In genomic region chr6:17132967-17133366, GRCh38 we compare ENCODE assay signal across 2 cellular contexts.
TF ChIP-seq lines count a peak whose summit lies in the region.

No MANE protein-coding gene starts in this region.

TF ChIP-seq in GM23338, 12 proteins besides CTCF, POLR2A, EP300 and RAD21 (continued from another document):
- TF ChIP-seq ZNF462 (CRISPR knock-in tag; IDR thresholded peaks at IDR 0.05) (no peak), EZH2 (IDR thresholded peaks at IDR 0.05; ENCODE audit: low read depth, unreplicated experiment) (no peak), POLR2AphosphoS5 (IDR thresholded peaks at IDR 0.05; ENCODE audit: low read depth) (no peak), ZNF331 (CRISPR knock-in tag; IDR thresholded peaks at IDR 0.05; ENCODE audit: low read depth) (no peak), JUNB (IDR thresholded peaks at IDR 0.05; ENCODE audit: unreplicated experiment) (no peak), NANOG (IDR thresholded peaks at IDR 0.05; ENCODE audit: borderline replicate concordance) (no peak), REST (IDR thresholded peaks at IDR 0.05; ENCODE audit: unreplicated experiment) (no peak), ZNF114 (CRISPR knock-in tag; IDR thresholded peaks at IDR 0.05) (no peak), ETS1 (IDR thresholded peaks at IDR 0.05) (no peak)

TF ChIP-seq in WTC11, 78 proteins besides CTCF, POLR2A, EP300 and RAD21 (continued from another document):
- TF ChIP-seq USF2 (CRISPR knock-in tag; IDR thresholded peaks at IDR 0.05) (no peak), ZNF425 (CRISPR knock-in tag; conservative IDR thresholded peaks at IDR 0.05) (no peak), ZNF121 (CRISPR knock-in tag; IDR thresholded peaks at IDR 0.05) (no peak), KAT7 (CRISPR knock-in tag; IDR thresholded peaks at IDR 0.05; ENCODE audit: borderline replicate concordance) (no peak), ZNF423 (CRISPR knock-in tag; IDR thresholded peaks at IDR 0.05) (no peak), ARID4B (CRISPR knock-in tag; IDR thresholded peaks at IDR 0.05; ENCODE audit: borderline replicate concordance) (no peak), ZNF281 (CRISPR knock-in tag; IDR thresholded peaks at IDR 0.05) (no peak), ZNF532 (CRISPR knock-in tag; IDR thresholded peaks at IDR 0.05; ENCODE audit: borderline replicate concordance) (no peak), ZNF232 (CRISPR knock-in tag; IDR thresholded peaks at IDR 0.05) (no peak), ZNF512 (CRISPR knock-in tag; IDR thresholded peaks at IDR 0.05; ENCODE audit: borderline replicate concordance) (no peak), STAT6 (CRISPR knock-in tag; conservative IDR thresholded peaks at IDR 0.05; ENCODE audit: low read depth) (no peak)
